Comparison of ENCODE assay signal across 8 cellular contexts in the genomic region with DNA sequence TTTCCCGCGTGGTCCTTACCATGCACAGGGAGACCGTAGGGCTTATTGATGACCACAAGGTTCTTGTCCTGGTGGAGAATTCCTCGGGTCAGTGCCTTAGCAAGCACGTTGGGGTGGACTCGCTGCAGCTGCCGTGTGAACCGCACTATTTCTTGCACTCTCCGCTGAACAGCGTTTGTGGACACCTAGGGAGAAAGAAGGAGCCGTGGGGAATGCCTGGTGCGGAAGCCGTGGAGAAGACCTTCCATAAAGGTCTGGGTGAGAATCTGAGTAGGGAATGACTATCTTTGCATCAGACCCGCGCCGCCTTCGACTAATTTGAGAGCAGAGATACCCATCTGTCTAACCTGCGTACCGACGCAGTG. TPM values are rescaled to one million over a fixed set of nuclear protein-coding genes. Genes with fewer than 3 reads are reported as not detected.
A peak's percentile ranks its signal among the peaks of the same experiment; 100 is the strongest.
DNase-seq lines count a peak whose midpoint lies in the region; TF ChIP-seq lines count a peak whose summit lies in the region.

No MANE protein-coding gene starts in this region.

- no peak overlapping the region for H2BK12ac ChIP-seq in neuronal stem cell (ENCODE audit: low read length)

- WGBS in endodermal cell (ENCODE audit: insufficient coverage in 1 of 2, insufficient read length in 1 of 2), 2 experiments: 6% methylated on average over 15 to 20 of the region's 20 CpGs
- no CpG with 5 or more reads among the region's 20 CpGs for WGBS in neuronal stem cell (ENCODE audit: extremely low coverage in 2 of 2, insufficient read length in 2 of 2, insufficient replicate concordance in 1 of 2), 2 donors

- H3K27ac ChIP-seq in endodermal cell (ENCODE audit: low read depth, low read length) (peak overlapping the region; percentile 83), neuronal stem cell (replicated peaks; ENCODE audit: low read length) (no peak overlapping the region)

- H3K9me3 Mint-ChIP-seq in Caco-2 (ENCODE audit: unreplicated experiment) (no peaks in the 10 kb centered on the region), endodermal cell (no peaks in the 10 kb centered on the region)

- no TSS peak for BruUV-seq in Caco-2 (replicated peaks; lab: Mats Ljungman, UMichigan)

- H3K27ac Mint-ChIP-seq in Caco-2 (ENCODE audit: unreplicated experiment) (peak overlapping the region; percentile 93), endodermal cell (peak overlapping the region; percentile 99)

- H3K4me3 Mint-ChIP-seq in Caco-2 (ENCODE audit: unreplicated experiment) (peak overlapping the region; percentile 95), endodermal cell (peak overlapping the region; percentile 99)

- peak overlapping the region; percentile 79 for H3K4me2 ChIP-seq in neuronal stem cell (ENCODE audit: insufficient read depth, low read length, poor library complexity, severe bottlenecking)

- H3K27me3 ChIP-seq in Caco-2 (replicated peaks; ENCODE audit: control insufficient read depth, insufficient read depth, low read length): no peaks in the 10 kb centered on the region
- H3K27me3 ChIP-seq in NT2/D1 (ENCODE audit: insufficient read depth, insufficient read length): no peaks in the 10 kb centered on the region
- no peaks in the 10 kb centered on the region for H3K27me3 ChIP-seq in endodermal cell (ENCODE audit: control insufficient read depth, insufficient read depth, low read length, poor library complexity, severe bottlenecking)
- no peaks in the 10 kb centered on the region for H3K27me3 ChIP-seq in neuronal stem cell (ENCODE audit: control insufficient read depth in 3 of 3, insufficient read depth in 3 of 3, low read depth in 1 of 3, low read length in 3 of 3)

- H2AFZ ChIP-seq in neuronal stem cell (ENCODE audit: low read length): peak overlapping the region; percentile 96

- H2AK5ac ChIP-seq in neuronal stem cell (ENCODE audit: low read depth, low read length): no peak overlapping the region

- no peaks in the 10 kb centered on the region for H3K9me3 ChIP-seq in Caco-2
- no peaks in the 10 kb centered on the region for H3K9me3 ChIP-seq in NT2/D1 (ENCODE audit: insufficient read depth, low read length)
- H3K9me3 ChIP-seq in endodermal cell (ENCODE audit: control insufficient read depth, low read length): no peaks in the 10 kb centered on the region
- no peaks in the 10 kb centered on the region for H3K9me3 ChIP-seq in neuronal stem cell (replicated peaks in 1 of 2; ENCODE audit: control insufficient read depth in 2 of 2, insufficient read depth in 1 of 2, low read depth in 1 of 2, low read length in 2 of 2)

- H3K36me3 ChIP-seq in Caco-2 (ENCODE audit: control insufficient read depth, insufficient read depth, low read length): peaks cover 4% of the 10 kb centered on the region; the same call in 1 of the 2 replicates
- H3K36me3 ChIP-seq in NT2/D1 (ENCODE audit: insufficient read depth, insufficient read length, low read length): peaks cover 48% of the 10 kb centered on the region
- H3K36me3 ChIP-seq in endodermal cell (ENCODE audit: control insufficient read depth, insufficient read depth, low read length): peaks cover 42% of the 10 kb centered on the region
- peaks cover 13 to 43% of the 10 kb centered on the region in 2 donors for H3K36me3 ChIP-seq in neuronal stem cell (replicated peaks in 1 of 2; ENCODE audit: control insufficient read depth in 2 of 2, insufficient read depth in 2 of 2, low read length in 2 of 2)

- POLR2A ChIA-PET in Caco-2 (lab: Charles Lee): interaction anchor here (1.5 kb wide), 1 partner anchor 308 kb away, joined by 8 read pairs; the partner anchor contains the start of gene PUS3

- CTCF ChIA-PET in Caco-2 (lab: Charles Lee): no interaction called here

- peaks cover 3% of the 10 kb centered on the region for H3K79me1 ChIP-seq in neuronal stem cell (ENCODE audit: low read depth, low read length)

- DNase-seq in Caco-2: peak; percentile 49 to 50
- no peak for DNase-seq in NT2/D1 (ENCODE audit: low read depth, low spot score)
- no peak for DNase-seq in endodermal cell
- no peak for DNase-seq in neuronal stem cell (ENCODE audit: low spot score)
- DNase-seq in stimulated activated CD4-positive, alpha-beta T cell treated with anti-CD3 and anti-CD28 coated beads, Interleukin-2, amount 100 ng/mL, for 24 hours: no peak
- no peak for DNase-seq in cortex of kidney (lab: John Stamatoyannopoulos, UW)
- no peak for DNase-seq in SHP77 treated with DMSO at 0.1 percent for 48 hours (lab: John Stamatoyannopoulos, UW)
- DNase-seq in DMS153 treated with DMSO at 0.1 percent for 48 hours (lab: John Stamatoyannopoulos, UW; ENCODE audit: unreplicated experiment): no peak

- no peak overlapping the region for H2BK5ac ChIP-seq in neuronal stem cell (ENCODE audit: low read length)

- no peak overlapping the region for H4K8ac ChIP-seq in neuronal stem cell (ENCODE audit: low read depth, low read length)

- H3K27me3 Mint-ChIP-seq in Caco-2 (ENCODE audit: insufficient read depth, unreplicated experiment): no peaks in the 10 kb centered on the region
- no peaks in the 10 kb centered on the region for H3K27me3 Mint-ChIP-seq in endodermal cell (ENCODE audit: insufficient read depth)

- no peak overlapping the region for H3K14ac ChIP-seq in neuronal stem cell (ENCODE audit: low read length)

- no peak overlapping the region for H3K23ac ChIP-seq in neuronal stem cell (ENCODE audit: low read depth, low read length, poor library complexity)

- no peak overlapping the region for H4K91ac ChIP-seq in neuronal stem cell (ENCODE audit: low read depth, low read length, poor library complexity)

- no peak overlapping the region for H3K18ac ChIP-seq in neuronal stem cell (ENCODE audit: low read length)

- H2BK15ac ChIP-seq in neuronal stem cell (ENCODE audit: low read length): no peak overlapping the region

- peaks cover 11% of the 10 kb centered on the region; the same call in 1 of the 2 replicates for H3K4me1 ChIP-seq in Caco-2
- peaks cover 3% of the 10 kb centered on the region for H3K4me1 ChIP-seq in NT2/D1 (ENCODE audit: insufficient read depth, insufficient read length)
- no peaks in the 10 kb centered on the region for H3K4me1 ChIP-seq in endodermal cell (ENCODE audit: control insufficient read depth, insufficient read depth, low read length)
- peaks cover 0 to 5% of the 10 kb centered on the region in 2 donors for H3K4me1 ChIP-seq in neuronal stem cell (ENCODE audit: control insufficient read depth in 2 of 2, insufficient read depth in 1 of 2, low read depth in 1 of 2, low read length in 2 of 2)

- H3K9ac ChIP-seq in NT2/D1 (ENCODE audit: insufficient read length, low read depth) (peak overlapping the region; percentile 95), endodermal cell (ENCODE audit: extremely low read depth, low read length, poor library complexity, severe bottlenecking) (peak overlapping the region; percentile 90), neuronal stem cell (ENCODE audit: low read depth, low read length, poor library complexity) (peak overlapping the region; percentile 56)

- no peak overlapping the region for H3K4ac ChIP-seq in neuronal stem cell (ENCODE audit: low read length)

- peaks cover 48% of the 10 kb centered on the region for H3K36me3 Mint-ChIP-seq in Caco-2 (ENCODE audit: insufficient read depth, unreplicated experiment)
- H3K36me3 Mint-ChIP-seq in endodermal cell (ENCODE audit: low read depth): peaks cover 27% of the 10 kb centered on the region

- TF ChIP-seq CTCF in Caco-2 (IDR thresholded peaks at IDR 0.05; ENCODE audit: insufficient read depth in 1 of 2, low read depth in 1 of 2, low read length in 1 of 2, severe bottlenecking in 1 of 2, unreplicated experiment in 1 of 2) (no peak), endodermal cell (conservative IDR thresholded peaks at IDR 0.05) (no peak)

- intact Hi-C loops in Caco-2 (cut with micrococcal nuclease; ENCODE audit: unreplicated experiment): loop anchor here (1.0 to 5.0 kb wide), 2 partner anchors 57 to 149 kb away; partner anchors contain the start of genes CDON and SRPRA

- peak overlapping the region; percentile 87 for H3K4me3 ChIP-seq in Caco-2 (ENCODE audit: low read depth, low read length)
- peak overlapping the region; percentile 90 for H3K4me3 ChIP-seq in NT2/D1 (ENCODE audit: insufficient read length, low read depth)
- peak overlapping the region; percentile 98 for H3K4me3 ChIP-seq in endodermal cell (ENCODE audit: low read length)
- H3K4me3 ChIP-seq in neuronal stem cell (ENCODE audit: low read length in 2 of 2): peak overlapping the region; percentile 91 to 97

- no peak overlapping the region for H2BK120ac ChIP-seq in neuronal stem cell (ENCODE audit: low read depth, low read length)

- H3K4me1 Mint-ChIP-seq in Caco-2 (ENCODE audit: low read depth, unreplicated experiment) (peaks cover 19% of the 10 kb centered on the region), endodermal cell (peaks cover 18% of the 10 kb centered on the region)

RNA-seq across cellular contexts. Expression of gene RPUSD4, which starts 0.6 kb away (rescaled TPM):
- total RNA-seq in Caco-2 (2022) (74.2 and 74.3 TPM in 2 replicates), endodermal cell (10 to 100 TPM; 36.8 to 37.7 TPM)
- 29.1 TPM for polyA plus RNA-seq in endodermal cell (2013, experiment 1 of 2)
- polyA plus RNA-seq in endodermal cell (2013, experiment 2 of 2): 28.5 TPM
- 22.3 TPM for polyA plus RNA-seq in neuronal stem cell (2013, experiment 1 of 2)
- polyA plus RNA-seq in neuronal stem cell (2013, experiment 2 of 2): 20.9 TPM

RNA-seq across cellular contexts. Expression of gene FAM118B, which starts 0.7 kb away (rescaled TPM):
- total RNA-seq in Caco-2 (2022): 36.5 and 44.3 TPM in 2 replicates
- 10 to 100 TPM; 40.1 to 40.8 TPM for total RNA-seq in endodermal cell
- 28.2 TPM for polyA plus RNA-seq in endodermal cell (2013, experiment 1 of 2)
- 33.3 TPM for polyA plus RNA-seq in endodermal cell (2013, experiment 2 of 2)
- polyA plus RNA-seq in neuronal stem cell (2013, experiment 1 of 2): 22.4 TPM
- polyA plus RNA-seq in neuronal stem cell (2013, experiment 2 of 2): 22.5 TPM

RNA-seq across cellular contexts. Expression of gene SRPRA, which starts 57.8 kb away (rescaled TPM):
- total RNA-seq in Caco-2 (2022): 174 and 191 TPM in 2 replicates
- 10 to 100 TPM; 68.4 to 79.2 TPM for total RNA-seq in endodermal cell
- 66.9 TPM for polyA plus RNA-seq in endodermal cell (2013, experiment 1 of 2)
- polyA plus RNA-seq in endodermal cell (2013, experiment 2 of 2): 59.0 TPM
- 34.6 TPM for polyA plus RNA-seq in neuronal stem cell (2013, experiment 1 of 2)
- 34.7 TPM for polyA plus RNA-seq in neuronal stem cell (2013, experiment 2 of 2)

RNA-seq across cellular contexts. Expression of gene FOXRED1, which starts 58.1 kb away (rescaled TPM):
- total RNA-seq in Caco-2 (2022) (91.7 and 94.3 TPM in 2 replicates), endodermal cell (10 to 100 TPM; 50.7 to 55.8 TPM)
- 42.8 TPM for polyA plus RNA-seq in endodermal cell (2013, experiment 1 of 2)
- 32.7 TPM for polyA plus RNA-seq in endodermal cell (2013, experiment 2 of 2)
- 23.1 TPM for polyA plus RNA-seq in neuronal stem cell (2013, experiment 1 of 2)
- polyA plus RNA-seq in neuronal stem cell (2013, experiment 2 of 2): 23.5 TPM

Comparison
In these comparisons a context has a peak if more than half of its experiments do, and no peak if none do; other contexts are left out.
1. DNase-seq: peak in Caco-2 (2 of 2); none in NT2/D1 (single experiment), endodermal cell (single experiment), neuronal stem cell (single experiment), stimulated activated CD4-positive, alpha-beta T cell treated with anti-CD3 and anti-CD28 coated beads, Interleukin-2, amount 100 ng/mL, for 24 hours (0 of 2), cortex of kidney (single experiment), SHP77 treated with DMSO at 0.1 percent for 48 hours (single experiment) and DMS153 treated with DMSO at 0.1 percent for 48 hours (single experiment).
2. Peak in every context shown above with its lines, with median percentiles within 50 percentile points of each other: H3K4me3 ChIP-seq and H3K9ac ChIP-seq.